9 cellular contexts compared by ENCODE assay signal in the genomic region with DNA sequence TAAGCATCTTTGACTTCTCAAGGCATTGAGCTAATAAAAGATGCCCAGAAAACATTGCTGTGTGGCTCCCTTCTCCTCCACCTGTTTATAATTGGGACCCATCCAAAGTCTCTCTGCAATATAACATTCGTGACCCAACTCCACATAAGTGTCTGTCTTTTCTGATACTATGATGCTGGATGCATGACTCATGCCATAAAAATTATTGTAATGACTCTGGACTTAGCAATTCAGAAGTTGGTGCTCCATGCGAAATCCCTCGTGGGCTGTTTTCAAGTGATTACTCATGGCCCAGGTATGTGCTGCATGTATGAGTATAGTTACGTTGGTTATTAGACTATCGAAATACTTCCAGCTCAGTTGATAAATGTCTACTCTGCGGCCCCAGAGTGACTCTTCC.
DNase-seq lines count a peak whose midpoint lies in the region.
"Had no signal": no experiment of that assay in that cellular context is flagged by ENCODE, and none has a peak within 500 bp of the region (broad histone marks: within the 10 kb centered on the region; RNA-seq: fewer than 3 reads in every experiment).

No MANE protein-coding gene starts in this region.

- H3K27ac ChIP-seq in ACC112 (ENCODE audit: low read depth, low read length): peak overlapping the region; percentile 77

- H2AFZ ChIP-seq in ACC112 (ENCODE audit: low read length, unreplicated experiment): no peak overlapping the region

- H3K79me2 ChIP-seq in ACC112 (ENCODE audit: control insufficient read depth, insufficient read depth, low read length, unreplicated experiment): no peaks in the 10 kb centered on the region

- peak overlapping the region; percentile 37; the same call in 1 of the 2 replicates for H3K4me3 ChIP-seq in ACC112 (ENCODE audit: low read depth, low read length)

- peaks cover 45% of the 10 kb centered on the region for H3K4me1 ChIP-seq in ACC112 (ENCODE audit: control insufficient read depth, insufficient read depth, low read length, unreplicated experiment)

- no peaks in the 10 kb centered on the region for H3K27me3 ChIP-seq in ACC112 (ENCODE audit: insufficient read depth, low read length)

- DNase-seq in HS-27A (ENCODE audit: low read depth) (peak; percentile 100), astrocyte of the hippocampus (ENCODE audit: low read depth, low spot score) (peak; percentile 96), kidney tubule cell (ENCODE audit: low spot score) (peak; percentile 99), epidermal melanocyte (ENCODE audit: insufficient read length, low spot score) (no peak), T-helper 1 cell (no peak)
- DNase-seq in stimulated activated CD4-positive, alpha-beta T cell treated with anti-CD3 and anti-CD28 coated beads, Interleukin-12 subunit alpha, Interleukin-12 subunit beta, amount 100 ng/mL, for 4 hours: no peak
- DNase-seq in activated CD4-positive, alpha-beta T cell treated with anti-CD3 and anti-CD28 coated beads for 4 hours: no peak
- DNase-seq: activated CD4-positive, alpha-beta T cell treated with anti-CD3 and anti-CD28 coated beads, Interleukin-2, amount 50 U/mL, for 4 hours had no signal

- no peaks in the 10 kb centered on the region for H3K36me3 ChIP-seq in ACC112 (ENCODE audit: insufficient read depth, low read length)

Comparison
In these comparisons a context has a peak if more than half of its experiments do, and no peak if none do; other contexts are left out.
1. DNase-seq: peak in HS-27A (single experiment), astrocyte of the hippocampus (single experiment) and kidney tubule cell (single experiment); none in epidermal melanocyte (single experiment), stimulated activated CD4-positive, alpha-beta T cell treated with anti-CD3 and anti-CD28 coated beads, Interleukin-12 subunit alpha, Interleukin-12 subunit beta, amount 100 ng/mL, for 4 hours (single experiment), T-helper 1 cell (0 of 5) and activated CD4-positive, alpha-beta T cell treated with anti-CD3 and anti-CD28 coated beads for 4 hours (0 of 2).